Comparison of ENCODE assay signal across 8 cellular contexts in the genomic region with DNA sequence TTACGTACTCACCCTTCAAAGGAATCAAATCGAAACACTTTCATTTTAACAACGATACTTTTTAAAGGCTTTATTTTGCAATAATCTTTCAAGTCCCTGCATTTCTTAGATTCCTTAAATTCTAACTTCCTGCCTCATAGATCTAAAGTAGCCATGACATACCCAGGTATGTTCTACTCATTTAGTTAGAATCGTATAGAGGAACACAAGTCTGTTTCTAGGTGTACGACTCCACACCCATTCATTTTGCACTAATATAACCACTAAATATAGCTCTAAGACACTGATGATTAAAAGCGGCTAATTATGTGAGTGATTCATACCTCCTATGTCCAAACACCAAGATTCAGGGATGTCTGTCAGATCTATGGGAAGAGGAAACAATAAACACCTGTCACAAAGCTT. TPM values are rescaled to one million over a fixed set of nuclear protein-coding genes. Genes with fewer than 3 reads are reported as not detected.
A peak's percentile ranks its signal among the peaks of the same experiment; 100 is the strongest.
DNase-seq lines count a peak whose midpoint lies in the region; ATAC-seq and TF ChIP-seq lines count a peak whose summit lies in the region.

No MANE protein-coding gene starts in this region.

- H3K27ac ChIP-seq in Peyer's patch (peak overlapping the region; percentile 88 to 95 (median 92)), endodermal cell (ENCODE audit: low read depth, low read length) (no peak overlapping the region), neutrophil (peak overlapping the region; percentile 91)

- peak overlapping the region; percentile 88 for H3K4me3 ChIP-seq in GM12865 (ENCODE audit: low read depth, low read length)
- peak overlapping the region; percentile 65 to 87 (median 76) for H3K4me3 ChIP-seq in Peyer's patch
- peak overlapping the region; percentile 94 for H3K4me3 ChIP-seq in endodermal cell (ENCODE audit: low read length)
- H3K4me3 ChIP-seq in neutrophil (ENCODE audit: low read depth in 1 of 2, low read length in 1 of 2) = peak overlapping the region; percentile 65 to 67

- H3K4me3 Mint-ChIP-seq in endodermal cell = peak overlapping the region; percentile 85

- H3K36me3 ChIP-seq in Peyer's patch = no peaks in the 10 kb centered on the region
- peaks cover 9% of the 10 kb centered on the region for H3K36me3 ChIP-seq in endodermal cell (ENCODE audit: control insufficient read depth, insufficient read depth, low read length)
- no peaks in the 10 kb centered on the region for H3K36me3 ChIP-seq in neutrophil

- TF ChIP-seq CTCF in GM12865 (IDR thresholded peaks at IDR 0.05; ENCODE audit: insufficient read depth, low read depth, low read length, missing control alignments) = no peak
- TF ChIP-seq CTCF in Peyer's patch (IDR thresholded peaks at IDR 0.05) = no peak
- no peak for TF ChIP-seq CTCF in endodermal cell (conservative IDR thresholded peaks at IDR 0.05)
- TF ChIP-seq CTCF in neutrophil (IDR thresholded peaks at IDR 0.05) = no peak

- H3K9me3 ChIP-seq in Peyer's patch (no peaks in the 10 kb centered on the region), endodermal cell (ENCODE audit: control insufficient read depth, low read length) (no peaks in the 10 kb centered on the region), neutrophil (no peaks in the 10 kb centered on the region)

- peaks cover 0 to 35% (median 1%) of the 10 kb centered on the region in 4 donors for H3K4me1 ChIP-seq in Peyer's patch
- H3K4me1 ChIP-seq in endodermal cell (ENCODE audit: control insufficient read depth, insufficient read depth, low read length) = peaks cover 9% of the 10 kb centered on the region
- H3K4me1 ChIP-seq in neutrophil (ENCODE audit: control insufficient read depth in 1 of 2, insufficient read depth in 1 of 2, low read depth in 1 of 2, low read length in 1 of 2) = peaks cover 28 to 46% of the 10 kb centered on the region in 2 experiments

- no peaks in the 10 kb centered on the region for H3K27me3 Mint-ChIP-seq in endodermal cell (ENCODE audit: insufficient read depth)

- H3K9ac ChIP-seq in endodermal cell (ENCODE audit: extremely low read depth, low read length, poor library complexity, severe bottlenecking) = peak overlapping the region; percentile 83

- peaks cover 46% of the 10 kb centered on the region for H3K4me1 Mint-ChIP-seq in endodermal cell

- ATAC-seq in HG03045 (IDR thresholded peaks at IDR 0.05; ENCODE audit: unreplicated experiment) (no peak), HG02870 (IDR thresholded peaks at IDR 0.05; ENCODE audit: unreplicated experiment) (no peak), HG03432 (IDR thresholded peaks at IDR 0.05; ENCODE audit: unreplicated experiment) (no peak)

- H3K9me3 Mint-ChIP-seq in endodermal cell = no peaks in the 10 kb centered on the region

- no peak for TF ChIP-seq POLR2A in Peyer's patch (IDR thresholded peaks at IDR 0.05)

- H3K27me3 ChIP-seq in Peyer's patch (no peaks in the 10 kb centered on the region), endodermal cell (ENCODE audit: control insufficient read depth, insufficient read depth, low read length, poor library complexity, severe bottlenecking) (no peaks in the 10 kb centered on the region), neutrophil (no peaks in the 10 kb centered on the region)

- DNase-seq in GM12865 (ENCODE audit: low read depth) (no peak), Peyer's patch (no peak), endodermal cell (no peak), hypothalamus (lab: John Stamatoyannopoulos, UW) (no peak)

- H3K36me3 Mint-ChIP-seq in endodermal cell (ENCODE audit: low read depth) = peaks cover 15% of the 10 kb centered on the region

- peak overlapping the region; percentile 85 for H3K27ac Mint-ChIP-seq in endodermal cell

- 77 to 80% methylated on average over 3 to 6 of the region's 6 CpGs for WGBS in endodermal cell (ENCODE audit: insufficient coverage in 1 of 2, insufficient read length in 1 of 2), 2 experiments

RNA-seq across cellular contexts. Expression of gene ATP13A3, which starts 1.3 kb away (rescaled TPM):
- 10 to 100 TPM; 54.3 to 67.2 (median 58.2) TPM for total RNA-seq in Peyer's patch
- 100 to 1,000 TPM in 1 of 2 donors, 10 to 100 TPM in 1; 99.7 to 125 TPM for total RNA-seq in endodermal cell
- polyA plus RNA-seq in endodermal cell (2013, experiment 1 of 2) = 53.3 TPM
- 55.0 TPM for polyA plus RNA-seq in endodermal cell (2013, experiment 2 of 2)
